ENCODE assay signal across 28 cellular contexts in genomic region chr2:208867374-208867773, GRCh38.
"Had no signal": no experiment of that assay in that cellular context is flagged by ENCODE, and none has a peak within 500 bp of the region (broad histone marks: within the 10 kb centered on the region; RNA-seq: fewer than 3 reads in every experiment).

No MANE protein-coding gene starts in this region.

- H3K4me3 Mint-ChIP-seq: naive thymus-derived CD8-positive, alpha-beta T cell; natural killer cell treated with Interleukin-12 subunit alpha and Interleukin-12 subunit beta and Interleukin-15 and Interleukin-18, amount 100 ng/mL, for 72 hours; neural progenitor cell; stimulated activated effector memory CD8-positive, alpha-beta T cell treated with anti-CD3 and anti-CD28 coated beads, Interleukin-12 subunit alpha, Interleukin-12 subunit beta, amount 100 ng/mL, for 72 hours; stimulated activated naive B cell treated with anti-CD40 and anti-IgM and Interleukin-4, amounts not matched to agents 10 μg/mL and 1 μg/mL and 100 μg/mL, for 72 hours; stimulated activated naive CD8-positive, alpha-beta T cell treated with anti-CD3 and anti-CD28 coated beads, Interleukin-15, Interleukin-2, amounts not matched to agents 100 ng/mL and 50 ng/mL, for 24 hours had no signal

- H3K4me3 ChIP-seq: neural progenitor cell, ovary, psoas muscle, right lobe of liver, sigmoid colon, stomach, thoracic aorta, thyroid gland, tibial nerve, upper lobe of left lung had no signal

- H3K36me3 ChIP-seq: neural progenitor cell, ovary, right lobe of liver, sigmoid colon, stomach, thoracic aorta, thyroid gland, tibial nerve, upper lobe of left lung had no signal

- H3K27ac Mint-ChIP-seq: naive thymus-derived CD8-positive, alpha-beta T cell; natural killer cell treated with Interleukin-12 subunit alpha and Interleukin-12 subunit beta and Interleukin-15 and Interleukin-18, amount 100 ng/mL, for 72 hours; neural progenitor cell; progenitor cell of endocrine pancreas; stimulated activated effector memory CD8-positive, alpha-beta T cell treated with anti-CD3 and anti-CD28 coated beads, Interleukin-12 subunit alpha, Interleukin-12 subunit beta, amount 100 ng/mL, for 72 hours; stimulated activated naive B cell treated with anti-CD40 and anti-IgM and Interleukin-4, amounts not matched to agents 10 μg/mL and 1 μg/mL and 100 μg/mL, for 72 hours; stimulated activated naive CD8-positive, alpha-beta T cell treated with anti-CD3 and anti-CD28 coated beads, Interleukin-15, Interleukin-2, amounts not matched to agents 100 ng/mL and 50 ng/mL, for 24 hours had no signal

- H3K4me1 Mint-ChIP-seq: naive thymus-derived CD8-positive, alpha-beta T cell; neural progenitor cell; stimulated activated effector memory CD8-positive, alpha-beta T cell treated with anti-CD3 and anti-CD28 coated beads, Interleukin-12 subunit alpha, Interleukin-12 subunit beta, amount 100 ng/mL, for 72 hours; stimulated activated naive B cell treated with anti-CD40 and anti-IgM and Interleukin-4, amounts not matched to agents 10 μg/mL and 1 μg/mL and 100 μg/mL, for 72 hours had no signal

- H3K36me3 Mint-ChIP-seq: naive thymus-derived CD8-positive, alpha-beta T cell; natural killer cell treated with Interleukin-12 subunit alpha and Interleukin-12 subunit beta and Interleukin-15 and Interleukin-18, amount 100 ng/mL, for 72 hours; neural progenitor cell; stimulated activated effector memory CD8-positive, alpha-beta T cell treated with anti-CD3 and anti-CD28 coated beads, Interleukin-12 subunit alpha, Interleukin-12 subunit beta, amount 100 ng/mL, for 72 hours; stimulated activated naive B cell treated with anti-CD40 and anti-IgM and Interleukin-4, amounts not matched to agents 10 μg/mL and 1 μg/mL and 100 μg/mL, for 72 hours had no signal

- H3K9me3 Mint-ChIP-seq: stimulated activated naive B cell treated with anti-CD40 and anti-IgM and Interleukin-4, amounts not matched to agents 10 μg/mL and 1 μg/mL and 100 μg/mL, for 72 hours; stimulated activated naive CD8-positive, alpha-beta T cell treated with anti-CD3 and anti-CD28 coated beads, Interleukin-15, Interleukin-2, amounts not matched to agents 100 ng/mL and 50 ng/mL, for 24 hours had no signal

- H3K9me3 ChIP-seq: ovary, psoas muscle, right lobe of liver, thoracic aorta, thyroid gland, upper lobe of left lung had no signal

- H2AFZ ChIP-seq: neural progenitor cell, parathyroid adenoma had no signal

- H3K27ac ChIP-seq: neural progenitor cell, ovary, parathyroid adenoma, psoas muscle, right lobe of liver, sigmoid colon, stomach, thoracic aorta, thyroid gland, tibial nerve, upper lobe of left lung had no signal

- DNase-seq: naive thymus-derived CD8-positive, alpha-beta T cell; occipital lobe; ovary; posterior cingulate gyrus; psoas muscle; right cardiac atrium; right lobe of liver; sigmoid colon; small intestine; stimulated activated CD4-positive, alpha-beta T cell treated with anti-CD3 and anti-CD28 coated beads, Interleukin-15, amount 100 ng/mL, for 24 hours; stimulated activated CD4-positive, alpha-beta T cell treated with anti-CD3 and anti-CD28 coated beads, Interleukin-2, amount 100 ng/mL, for 24 hours; stimulated activated CD4-positive, alpha-beta T cell treated with anti-CD3 and anti-CD28 coated beads, Interleukin-2, amount 100 ng/mL, for 48 hours; stimulated activated CD4-positive, alpha-beta T cell treated with anti-CD3 and anti-CD28 coated beads, Interleukin-4, amount 100 ng/mL, for 24 hours; stimulated activated naive B cell treated with anti-CD40 and anti-IgM and Interleukin-4, amounts not matched to agents 10 μg/mL and 1 μg/mL and 100 μg/mL, for 72 hours; stimulated activated naive CD4-positive, alpha-beta T cell treated with Interleukin-2 at 50 U/mL for 16 hours; stomach; thyroid gland; trophoblast cell; upper lobe of left lung had no signal

- H3K27me3 Mint-ChIP-seq: naive thymus-derived CD8-positive, alpha-beta T cell; natural killer cell treated with Interleukin-12 subunit alpha and Interleukin-12 subunit beta and Interleukin-15 and Interleukin-18, amount 100 ng/mL, for 72 hours; progenitor cell of endocrine pancreas; stimulated activated naive B cell treated with anti-CD40 and anti-IgM and Interleukin-4, amounts not matched to agents 10 μg/mL and 1 μg/mL and 100 μg/mL, for 72 hours; stimulated activated naive CD8-positive, alpha-beta T cell treated with anti-CD3 and anti-CD28 coated beads, Interleukin-15, Interleukin-2, amounts not matched to agents 100 ng/mL and 50 ng/mL, for 24 hours had no signal

- H3K27me3 ChIP-seq: neural progenitor cell, ovary, right lobe of liver, sigmoid colon, stomach, thyroid gland, tibial nerve, upper lobe of left lung had no signal

- H3K4me1 ChIP-seq: neural progenitor cell, parathyroid adenoma, psoas muscle, right lobe of liver, sigmoid colon, stomach, thyroid gland, tibial nerve, upper lobe of left lung had no signal

- FAIRE-seq: small intestine, urothelium cell line had no signal

- ATAC-seq: naive thymus-derived CD8-positive, alpha-beta T cell; natural killer cell treated with Interleukin-12 subunit alpha and Interleukin-12 subunit beta and Interleukin-15 and Interleukin-18, amount 100 ng/mL, for 72 hours; psoas muscle; right cardiac atrium; right lobe of liver; stimulated activated effector memory CD8-positive, alpha-beta T cell treated with anti-CD3 and anti-CD28 coated beads, Interleukin-12 subunit alpha, Interleukin-12 subunit beta, amount 100 ng/mL, for 72 hours; stimulated activated naive B cell treated with anti-CD40 and anti-IgM and Interleukin-4, amounts not matched to agents 10 μg/mL and 1 μg/mL and 100 μg/mL, for 72 hours had no signal

- H3K79me2 ChIP-seq: parathyroid adenoma had no signal

- H3K4me2 ChIP-seq: neural progenitor cell had no signal

- H3K9ac ChIP-seq: neural progenitor cell, parathyroid adenoma had no signal
